In genomic region chr19:47653856-47654255, GRCh38 we compare ENCODE assay signal across 29 cellular contexts. TPM values are rescaled to one million over a fixed set of nuclear protein-coding genes. Genes with fewer than 3 reads are reported as not detected.
"Had no signal": no experiment of that assay in that cellular context is flagged by ENCODE, and none has a peak within 500 bp of the region (broad histone marks: within the 10 kb centered on the region; RNA-seq: fewer than 3 reads in every experiment).

No MANE protein-coding gene starts in this region.

- H3K9ac ChIP-seq: KMS-11 had no signal

- H3K27me3 ChIP-seq: ascending aorta, body of pancreas had no signal

- H3K9me3 Mint-ChIP-seq: activated naive CD8-positive, alpha-beta T cell treated with anti-CD3 and anti-CD28 coated beads, Interleukin-2, amount 10 ng/mL, durations not matched to agents 7 days and 5 days; activated T-cell treated with anti-CD3 and anti-CD28 coated beads, Interleukin-2, amount 50 U/mL, for 72 hours; activated T-helper 2 cell treated with anti-CD3 and anti-CD28 coated beads, Interferon-gamma antibody, Interleukin-2, Interleukin-4, amounts not matched to agents 10 μg/mL and 5 μg/mL and 100 μg/mL, durations not matched to agents 14 hours and 24 hours and 36 hours; central memory CD8-positive, alpha-beta T cell; IgD-negative memory B cell had no signal

- DNase-seq: activated CD4-positive, alpha-beta T cell treated with anti-CD3 and anti-CD28 coated beads for 4 hours; activated CD8-positive, alpha-beta memory T cell treated with anti-CD3 and anti-CD28 coated beads, Interleukin-2, amount 50 U/mL, for 4 hours; activated CD8-positive, alpha-beta T cell treated with anti-CD3 and anti-CD28 coated beads for 36 hours; activated gamma-delta T cell treated with Interleukin-2 at 50 U/mL for 16 hours; activated naive CD4-positive, alpha-beta T cell treated with anti-CD3 and anti-CD28 coated beads, Interleukin-2, amount 10 ng/mL, durations not matched to agents 7 days and 5 days; activated naive CD8-positive, alpha-beta T cell treated with anti-CD3 and anti-CD28 coated beads, Interleukin-2, amount 10 ng/mL, durations not matched to agents 7 days and 5 days; activated T-cell treated with anti-CD3 and anti-CD28 coated beads, Interleukin-2, amount 50 U/mL, for 72 hours; body of pancreas; MM.1S; NCI-H1105; NCI-H1436; NCI-H187; NCI-H2081; NCI-H510A treated with DMSO at 0.1 percent for 48 hours; NCI-H69; NK-92 treated with Interleukin-12 subunit alpha and Interleukin-12 subunit beta, amount 100 ng/mL, for 24 hours; OCI-M1; RPMI8226; SHP77 treated with DMSO at 0.1 percent for 48 hours; T-helper 17 cell; T1000; WERI-Rb-1 had no signal

- H3K4me3 Mint-ChIP-seq: activated CD8-positive, alpha-beta T cell treated with anti-CD3 and anti-CD28 coated beads for 36 hours; activated naive CD4-positive, alpha-beta T cell treated with anti-CD3 and anti-CD28 coated beads, Interleukin-2, amount 10 ng/mL, durations not matched to agents 7 days and 5 days; activated naive CD8-positive, alpha-beta T cell treated with anti-CD3 and anti-CD28 coated beads, Interleukin-2, amount 10 ng/mL, durations not matched to agents 7 days and 5 days; activated T-cell treated with anti-CD3 and anti-CD28 coated beads, Interleukin-2, amount 50 U/mL, for 72 hours; central memory CD8-positive, alpha-beta T cell; IgD-negative memory B cell; T-helper 17 cell had no signal

- H3K4me1 ChIP-seq: ascending aorta had no signal

- H3K9me3 ChIP-seq: ascending aorta, body of pancreas had no signal

- H3K27me3 Mint-ChIP-seq: activated CD8-positive, alpha-beta T cell treated with anti-CD3 and anti-CD28 coated beads for 36 hours; activated naive CD4-positive, alpha-beta T cell treated with anti-CD3 and anti-CD28 coated beads, Interleukin-2, amount 10 ng/mL, durations not matched to agents 7 days and 5 days; activated naive CD8-positive, alpha-beta T cell treated with anti-CD3 and anti-CD28 coated beads, Interleukin-2, amount 10 ng/mL, durations not matched to agents 7 days and 5 days; central memory CD8-positive, alpha-beta T cell; IgD-negative memory B cell; T-helper 17 cell had no signal

- H3K27ac ChIP-seq: ascending aorta, body of pancreas, KMS-11, WERI-Rb-1 had no signal

- H3K4me3 ChIP-seq: ascending aorta, body of pancreas had no signal

- H3K4me1 Mint-ChIP-seq: activated naive CD4-positive, alpha-beta T cell treated with anti-CD3 and anti-CD28 coated beads, Interleukin-2, amount 10 ng/mL, durations not matched to agents 7 days and 5 days had no signal

- H3K4me2 ChIP-seq: KMS-11 had no signal

- ATAC-seq: activated CD4-positive, CD25-positive, alpha-beta regulatory T cell treated with anti-CD3 and anti-CD28 coated beads, Interleukin-2, amount 50 U/mL, for 24 hours; activated CD8-positive, alpha-beta T cell treated with anti-CD3 and anti-CD28 coated beads for 36 hours; activated T-cell treated with anti-CD3 and anti-CD28 coated beads, Interleukin-2, amount 50 U/mL, for 72 hours; body of pancreas; Panc1; T-helper 17 cell had no signal

- H3K27ac Mint-ChIP-seq: activated CD8-positive, alpha-beta T cell treated with anti-CD3 and anti-CD28 coated beads for 36 hours; activated naive CD4-positive, alpha-beta T cell treated with anti-CD3 and anti-CD28 coated beads, Interleukin-2, amount 10 ng/mL, durations not matched to agents 7 days and 5 days; activated naive CD8-positive, alpha-beta T cell treated with anti-CD3 and anti-CD28 coated beads, Interleukin-2, amount 10 ng/mL, durations not matched to agents 7 days and 5 days; activated T-cell treated with anti-CD3 and anti-CD28 coated beads, Interleukin-2, amount 50 U/mL, for 72 hours; activated T-helper 2 cell treated with anti-CD3 and anti-CD28 coated beads, Interferon-gamma antibody, Interleukin-2, Interleukin-4, amounts not matched to agents 10 μg/mL and 5 μg/mL and 100 μg/mL, durations not matched to agents 14 hours and 24 hours and 36 hours had no signal

RNA-seq across cellular contexts. Expression of gene EHD2, which starts 59.4 kb away (rescaled TPM):
- polyA plus RNA-seq: IgD-negative memory B cell had no signal
